ENCODE assay signal across 3 cellular contexts in genomic region chr10:69838418-69838817, GRCh38.
TF ChIP-seq lines count a peak whose summit lies in the region.

No MANE protein-coding gene starts in this region.

TF ChIP-seq in SK-N-SH, 30 proteins besides CTCF, POLR2A, EP300 and RAD21:
- TF ChIP-seq CHD2 (IDR thresholded peaks at IDR 0.05; ENCODE audit: low read length, partially characterized antibody) (no peak), RXRA (IDR thresholded peaks at IDR 0.05; ENCODE audit: borderline replicate concordance, low read depth) (no peak), RFX5 (IDR thresholded peaks at IDR 0.05; ENCODE audit: low read length) (no peak), EZH2phosphoT487 (IDR thresholded peaks at IDR 0.05; ENCODE audit: borderline replicate concordance, low read depth) (no peak), USF1 (IDR thresholded peaks at IDR 0.05; ENCODE audit: borderline replicate concordance, low read depth) (no peak), JUND (IDR thresholded peaks at IDR 0.05) (no peak)

TF ChIP-seq in SK-N-SH treated with all-trans-retinoic acid at 6 μM for 48 hours, 23 proteins besides CTCF, POLR2A, EP300 and RAD21:
- TF ChIP-seq SNAI2 (CRISPR knock-in tag; IDR thresholded peaks at IDR 0.05) = no peak
- no peak for TF ChIP-seq ZC3H10 (CRISPR knock-in tag; IDR thresholded peaks at IDR 0.05)
- no peak for TF ChIP-seq TSHZ2 (CRISPR knock-in tag; IDR thresholded peaks at IDR 0.05)
- TF ChIP-seq PATZ1 (CRISPR knock-in tag; IDR thresholded peaks at IDR 0.05; ENCODE audit: borderline replicate concordance) = no peak
- TF ChIP-seq RARB (CRISPR knock-in tag; IDR thresholded peaks at IDR 0.05) = no peak
- no peak for TF ChIP-seq ZFP3 (CRISPR knock-in tag; IDR thresholded peaks at IDR 0.05)
- TF ChIP-seq ESRRG (CRISPR knock-in tag; IDR thresholded peaks at IDR 0.05) = no peak
- no peak for TF ChIP-seq ISL1 (CRISPR knock-in tag; IDR thresholded peaks at IDR 0.05)
- TF ChIP-seq PPARA (CRISPR knock-in tag; IDR thresholded peaks at IDR 0.05; ENCODE audit: borderline replicate concordance) = no peak
- TF ChIP-seq OSR1 (CRISPR knock-in tag; IDR thresholded peaks at IDR 0.05) = no peak
- no peak for TF ChIP-seq CREB5 (CRISPR knock-in tag; IDR thresholded peaks at IDR 0.05; ENCODE audit: low read depth)
- no peak for TF ChIP-seq TCF4 (CRISPR knock-in tag; IDR thresholded peaks at IDR 0.05; ENCODE audit: borderline replicate concordance)
- no peak for TF ChIP-seq CSDC2 (CRISPR knock-in tag; IDR thresholded peaks at IDR 0.05)
- TF ChIP-seq ZNF8 (CRISPR knock-in tag; IDR thresholded peaks at IDR 0.05) = no peak
- TF ChIP-seq ARNTL (CRISPR knock-in tag; IDR thresholded peaks at IDR 0.05; ENCODE audit: borderline replicate concordance, low read depth) = no peak
- TF ChIP-seq POU6F1 (CRISPR knock-in tag; IDR thresholded peaks at IDR 0.05; ENCODE audit: borderline replicate concordance, low read depth) = no peak

TF ChIP-seq in endothelial cell of umbilical vein, 7 proteins besides CTCF, POLR2A, EP300 and RAD21:
- TF ChIP-seq MYC (IDR thresholded peaks at IDR 0.05; ENCODE audit: low read depth, low read length) (no peak), FOS (IDR thresholded peaks at IDR 0.05; ENCODE audit: borderline replicate concordance, insufficient read depth, low read length) (no peak), JUN (IDR thresholded peaks at IDR 0.05; ENCODE audit: borderline replicate concordance, insufficient read depth, insufficient read length, low read depth) (no peak), POLR2AphosphoS5 (IDR thresholded peaks at IDR 0.05; ENCODE audit: insufficient read depth, low read depth, low read length) (no peak), GATA2 (IDR thresholded peaks at IDR 0.05; ENCODE audit: insufficient read depth, insufficient read length, low read depth, low read length) (no peak), MAX (IDR thresholded peaks at IDR 0.05; ENCODE audit: insufficient read depth, insufficient read length) (no peak), EZH2 (IDR thresholded peaks at IDR 0.05; ENCODE audit: borderline replicate concordance, low read depth, low read length, severe bottlenecking) (no peak)
TF ChIP-seq in endothelial cell of umbilical vein: peak in this region for 0.
